11 cellular contexts compared by ENCODE assay signal in the genomic region with DNA sequence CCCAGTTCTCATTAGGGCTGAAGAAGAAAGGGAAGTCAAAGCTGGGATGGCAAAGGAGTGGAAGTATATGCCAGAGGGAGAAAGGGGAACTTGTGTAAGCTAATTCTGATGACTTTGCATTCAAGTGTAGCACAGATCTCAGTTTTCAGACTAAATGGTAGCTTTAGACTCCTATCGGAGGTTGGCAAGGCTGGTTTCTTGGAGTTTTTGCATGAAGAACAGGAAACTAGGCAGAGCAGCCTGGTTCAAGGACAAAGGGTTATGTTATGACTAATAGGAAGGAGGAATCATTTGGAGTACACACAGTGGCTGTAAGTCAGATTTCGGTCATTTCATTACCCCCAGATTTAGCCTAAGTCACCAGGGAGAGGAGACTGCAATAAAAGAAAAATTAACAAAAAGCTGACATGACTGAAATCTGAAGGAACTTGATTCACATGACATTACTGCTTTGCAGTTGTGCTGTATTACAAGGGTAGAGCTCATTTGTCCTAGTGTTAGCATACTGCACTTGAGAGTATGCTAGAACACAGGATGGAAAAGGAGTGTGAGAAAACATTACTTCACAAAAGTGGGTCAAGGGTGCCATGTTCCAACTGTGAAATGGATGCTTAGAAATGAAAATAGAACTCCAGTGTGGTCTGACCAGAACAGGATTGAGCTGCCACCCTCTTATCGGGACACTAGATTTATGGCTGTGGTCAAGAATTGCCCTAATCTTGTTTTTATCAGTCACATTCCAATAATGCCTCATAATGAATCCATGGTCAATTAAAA. TPM values are rescaled to one million over a fixed set of nuclear protein-coding genes. Genes with fewer than 3 reads are reported as not detected.
A peak's percentile ranks its signal among the peaks of the same experiment; 100 is the strongest.
DNase-seq lines count a peak whose midpoint lies in the region; ATAC-seq and TF ChIP-seq lines count a peak whose summit lies in the region.
"Had no signal": no experiment of that assay in that cellular context is flagged by ENCODE, and none has a peak within 500 bp of the region (broad histone marks: within the 10 kb centered on the region; RNA-seq: fewer than 3 reads in every experiment).

No MANE protein-coding gene starts in this region.

- no peak overlapping the region for H3K9ac ChIP-seq in mesendoderm (ENCODE audit: low read length)

- TF ChIP-seq POLR2A in uterus (IDR thresholded peaks at IDR 0.05), result no peak

- no peak overlapping the region for H3K4ac ChIP-seq in mesendoderm (ENCODE audit: low read depth, low read length)

- no peak overlapping the region for H2BK120ac ChIP-seq in mesendoderm (ENCODE audit: low read depth, low read length)

- no peak overlapping the region for H4K5ac ChIP-seq in mesendoderm (ENCODE audit: low read length)

- H3K27ac Mint-ChIP-seq in activated naive CD4-positive, alpha-beta T cell treated with anti-CD3 and anti-CD28 coated beads, Interleukin-2, amount 50 U/mL, for 72 hours, result no peak overlapping the region
- H3K27ac Mint-ChIP-seq in activated naive CD4-positive, alpha-beta T cell treated with anti-CD3 and anti-CD28 coated beads for 36 hours, result no peak overlapping the region

- H2AK5ac ChIP-seq in mesendoderm (ENCODE audit: low read length), result no peak overlapping the region

- peaks cover 0 to 20% of the 10 kb centered on the region in 2 donors for H3K36me3 Mint-ChIP-seq in activated naive CD4-positive, alpha-beta T cell treated with anti-CD3 and anti-CD28 coated beads, Interleukin-2, amount 50 U/mL, for 72 hours
- no peaks in the 10 kb centered on the region for H3K36me3 Mint-ChIP-seq in activated naive CD4-positive, alpha-beta T cell treated with anti-CD3 and anti-CD28 coated beads for 36 hours (ENCODE audit: low read depth)

- no peak overlapping the region for H3K18ac ChIP-seq in mesendoderm (ENCODE audit: low read length)

- H2BK5ac ChIP-seq in mesendoderm (ENCODE audit: low read length), result no peak overlapping the region

- H3K79me1 ChIP-seq in mesendoderm (ENCODE audit: low read length), result no peaks in the 10 kb centered on the region

- H3K27me3 Mint-ChIP-seq in activated naive CD4-positive, alpha-beta T cell treated with anti-CD3 and anti-CD28 coated beads for 36 hours (ENCODE audit: low read depth), result no peaks in the 10 kb centered on the region

- no CpG with 5 or more reads among the region's 3 CpGs for WGBS in mesendoderm (ENCODE audit: extremely low coverage, insufficient coverage, low lambda C conversion rate)

- no peaks in the 10 kb centered on the region for H3K79me2 ChIP-seq in mesendoderm (ENCODE audit: control insufficient read depth, insufficient read depth, low read length)

- H3K4me3 Mint-ChIP-seq in activated naive CD4-positive, alpha-beta T cell treated with anti-CD3 and anti-CD28 coated beads for 36 hours, result no peak overlapping the region

- H4K8ac ChIP-seq in mesendoderm (ENCODE audit: low read depth, low read length), result no peak overlapping the region

- TF ChIP-seq CTCF in choroid plexus epithelial cell (conservative IDR thresholded peaks at IDR 0.05; ENCODE audit: low read depth, low read length) (no peak), uterus (IDR thresholded peaks at IDR 0.05) (no peak)

- CTCF ChIA-PET in activated naive CD4-positive, alpha-beta T cell treated with anti-CD3 and anti-CD28 coated beads for 36 hours (lab: Charles Lee), result interaction anchor here (0.6 to 1.3 kb wide), 6 partner anchors 11 to 1578 kb away, joined by 3 to 5 read pairs (median 3); no protein-coding TSS in a partner anchor

- H3K4me1 ChIP-seq in uterus (peaks cover 2 to 9% of the 10 kb centered on the region in 2 donors), mesendoderm (ENCODE audit: control insufficient read depth, low read depth, low read length) (peaks cover 5% of the 10 kb centered on the region)

- H3K27ac ChIP-seq in uterus (peak overlapping the region; percentile 2 to 29), mesendoderm (ENCODE audit: low read depth, low read length) (no peak overlapping the region)
- H3K27ac ChIP-seq: neutrophil had no signal

- H3K9me3 Mint-ChIP-seq in activated naive CD4-positive, alpha-beta T cell treated with anti-CD3 and anti-CD28 coated beads, Interleukin-2, amount 50 U/mL, for 72 hours, result peaks cover 0 to 8% of the 10 kb centered on the region in 2 donors
- peaks cover 2% of the 10 kb centered on the region for H3K9me3 Mint-ChIP-seq in activated naive CD4-positive, alpha-beta T cell treated with anti-CD3 and anti-CD28 coated beads for 36 hours

- H3K4me2 ChIP-seq in mesendoderm (ENCODE audit: low read length), result no peak overlapping the region

- H2BK15ac ChIP-seq in mesendoderm (replicated peaks; ENCODE audit: low read depth), result no peak overlapping the region

- H3K36me3 ChIP-seq in uterus (no peaks in the 10 kb centered on the region), mesendoderm (ENCODE audit: control insufficient read depth, insufficient read depth, low read length) (no peaks in the 10 kb centered on the region)
- H3K36me3 ChIP-seq: neutrophil had no signal

- H3K4me3 ChIP-seq in choroid plexus epithelial cell (ENCODE audit: low read depth, low read length) (no peak overlapping the region), uterus (no peak overlapping the region), mesendoderm (ENCODE audit: low read length) (no peak overlapping the region)

- H3K56ac ChIP-seq in mesendoderm (ENCODE audit: low read length), result no peak overlapping the region

- no peaks in the 10 kb centered on the region for H3K9me3 ChIP-seq in uterus
- H3K9me3 ChIP-seq: neutrophil had no signal

- H3K4me1 Mint-ChIP-seq in activated naive CD4-positive, alpha-beta T cell treated with anti-CD3 and anti-CD28 coated beads for 36 hours (ENCODE audit: low read depth), result peaks cover 3% of the 10 kb centered on the region

- intact Hi-C loops in activated naive CD4-positive, alpha-beta T cell treated with anti-CD3 and anti-CD28 coated beads for 36 hours (cut with micrococcal nuclease), result no loop called here
- intact Hi-C loops in uterus (cut with DNase I; ENCODE audit: low total_unique reads), result loop anchor here (10.0 kb wide), 1 partner anchor 574 kb away; no protein-coding TSS in a partner anchor

- DNase-seq in activated naive CD4-positive, alpha-beta T cell treated with anti-CD3 and anti-CD28 coated beads, Interleukin-2, amount 50 U/mL, for 72 hours (ENCODE audit: low spot score in 2 of 2), result no peak
- no peak for DNase-seq in activated naive CD4-positive, alpha-beta T cell treated with anti-CD3 and anti-CD28 coated beads for 36 hours
- DNase-seq in choroid plexus epithelial cell (ENCODE audit: low read depth) (peak; percentile 81), medulla oblongata (ENCODE audit: extremely low spot score) (peak; percentile 57), uterus (no peak), NCI-H510A (lab: John Stamatoyannopoulos, UW) (no peak), mesendoderm (no peak)
- DNase-seq in stimulated activated naive CD4-positive, alpha-beta T cell (lab: John Stamatoyannopoulos, UW), result no peak
- DNase-seq: activated T-cell treated with anti-CD3 and anti-CD28 coated beads, Interleukin-2, amount 50 U/mL, for 48 hours; NCI-H1417 treated with DMSO at 0.1 percent for 48 hours had no signal

- H3K23ac ChIP-seq in mesendoderm (ENCODE audit: low read length), result no peak overlapping the region

- no peaks in the 10 kb centered on the region for H3K27me3 ChIP-seq in uterus
- H3K27me3 ChIP-seq in mesendoderm (ENCODE audit: insufficient read depth, low read length, poor library complexity), result no peaks in the 10 kb centered on the region
- H3K27me3 ChIP-seq: neutrophil had no signal

- ATAC-seq in activated naive CD4-positive, alpha-beta T cell treated with anti-CD3 and anti-CD28 coated beads, Interleukin-2, amount 50 U/mL, for 72 hours, result peak; percentile 48 to 50

RNA-seq across cellular contexts. Expression of gene ADM, which starts 23.6 kb away (rescaled TPM):
- total RNA-seq in activated naive CD4-positive, alpha-beta T cell treated with anti-CD3 and anti-CD28 coated beads, Interleukin-2, amount 50 U/mL, for 72 hours, result 10 to 100 TPM in 1 of 2 donors, under 1 TPM in 1; 0.57 to 33.6 TPM
- under 1 TPM; 0.31 to 0.40 TPM for total RNA-seq in activated naive CD4-positive, alpha-beta T cell treated with anti-CD3 and anti-CD28 coated beads for 36 hours
- total RNA-seq in uterus, result 100 to 1,000 TPM in 1 of 4 donors, 10 to 100 TPM in 3; 27.9 to 151 (median 47.2) TPM
- polyA plus RNA-seq in mesendoderm (2013, experiment 1 of 2), result 12.6 TPM
- polyA plus RNA-seq in mesendoderm (2013, experiment 2 of 2), result 15.2 TPM

RNA-seq across cellular contexts. Expression of gene SBF2, which starts 34.5 kb away (rescaled TPM):
- 10 to 100 TPM; 17.8 to 33.2 TPM for total RNA-seq in activated naive CD4-positive, alpha-beta T cell treated with anti-CD3 and anti-CD28 coated beads, Interleukin-2, amount 50 U/mL, for 72 hours
- 1 to 10 TPM; 8.7 to 9.9 TPM for total RNA-seq in activated naive CD4-positive, alpha-beta T cell treated with anti-CD3 and anti-CD28 coated beads for 36 hours
- total RNA-seq in uterus, result 100 to 1,000 TPM in 2 of 4 donors, 10 to 100 TPM in 2; 45.0 to 202 (median 98.0) TPM
- polyA plus RNA-seq in mesendoderm (2013, experiment 1 of 2), result 14.5 TPM
- 15.3 TPM for polyA plus RNA-seq in mesendoderm (2013, experiment 2 of 2)

Comparison
In these comparisons a context has a peak if more than half of its experiments do, and no peak if none do; other contexts are left out.
1. DNase-seq: peak in choroid plexus epithelial cell (single experiment) and medulla oblongata (single experiment); none in activated naive CD4-positive, alpha-beta T cell treated with anti-CD3 and anti-CD28 coated beads, Interleukin-2, amount 50 U/mL, for 72 hours (0 of 2), activated naive CD4-positive, alpha-beta T cell treated with anti-CD3 and anti-CD28 coated beads for 36 hours (single experiment), uterus (0 of 2), NCI-H510A (single experiment), stimulated activated naive CD4-positive, alpha-beta T cell (0 of 6) and mesendoderm (single experiment).